ENCODE assay signal across 12 cellular contexts in genomic region chr10:75683158-75683557, GRCh38.
"Had no signal": no experiment of that assay in that cellular context is flagged by ENCODE, and none has a peak within 500 bp of the region (broad histone marks: within the 10 kb centered on the region; RNA-seq: fewer than 3 reads in every experiment).

No MANE protein-coding gene starts in this region.

- DNase-seq: activated CD4-positive, alpha-beta T cell treated with anti-CD3 and anti-CD28 coated beads, Interleukin-2, amount 10 ng/mL, durations not matched to agents 24 days and 14 days; activated CD4-positive, CD25-positive, alpha-beta regulatory T cell; activated CD8-positive, alpha-beta memory T cell treated with anti-CD3 and anti-CD28 coated beads, Interleukin-2, amount 50 U/mL, for 48 hours; activated gamma-delta T cell treated with Interleukin-2 at 50 U/mL for 16 hours; activated naive CD8-positive, alpha-beta T cell treated with anti-CD3 and anti-CD28 coated beads, Interleukin-2, amount 10 ng/mL, durations not matched to agents 7 days and 5 days; activated T-cell treated with anti-CD3 and anti-CD28 coated beads, Interleukin-2, amount 50 U/mL, for 72 hours; cortex of kidney; effector CD8-positive, alpha-beta T cell; gastrocnemius medialis; mesendoderm; small intestine; upper lobe of right lung had no signal

- ATAC-seq: activated T-cell treated with anti-CD3 and anti-CD28 coated beads, Interleukin-2, amount 50 U/mL, for 72 hours; gastrocnemius medialis; upper lobe of right lung had no signal
